15 cellular contexts compared by ENCODE assay signal in genomic region chr12:99392091-99392850, GRCh38.
A peak's percentile ranks its signal among the peaks of the same experiment; 100 is the strongest.
DNase-seq lines count a peak whose midpoint lies in the region; ATAC-seq and TF ChIP-seq lines count a peak whose summit lies in the region.
"Had no signal": no experiment of that assay in that cellular context is flagged by ENCODE, and none has a peak within 500 bp of the region (broad histone marks: within the 10 kb centered on the region; RNA-seq: fewer than 3 reads in every experiment).

No MANE protein-coding gene starts in this region.

- H3K79me2 ChIP-seq in OCI-LY1 (ENCODE audit: insufficient read depth, low read length), result no peaks in the 10 kb centered on the region

- no peaks in the 10 kb centered on the region for H3F3A ChIP-seq in OCI-LY1 (ENCODE audit: insufficient read depth, low read length)

- in situ Hi-C loops in G401 (cut with HindIII; ENCODE audit: low sequenced_read_pairs), result no loop called here

- H3K36me3 ChIP-seq in OCI-LY1 (ENCODE audit: insufficient read depth, low read length), result no peaks in the 10 kb centered on the region
- H3K36me3 ChIP-seq in ascending aorta, result no peaks in the 10 kb centered on the region

- H3K9me2 ChIP-seq in OCI-LY1 (ENCODE audit: low read depth, low read length), result no peaks in the 10 kb centered on the region

- H3K4me2 ChIP-seq in OCI-LY1 (ENCODE audit: low read length), result peak overlapping the region; percentile 33; the same call in 1 of the 2 replicates

- no peak overlapping the region; the same call in 1 of the 2 replicates for H3K9ac ChIP-seq in OCI-LY1 (ENCODE audit: low read length)
- H3K9ac ChIP-seq: GM23248 had no signal

- H3K9me3 ChIP-seq in OCI-LY1 (ENCODE audit: low read length) (no peaks in the 10 kb centered on the region), ascending aorta (no peaks in the 10 kb centered on the region)

- H3K27me3 ChIP-seq in OCI-LY1 (ENCODE audit: insufficient read depth, low read length) (no peaks in the 10 kb centered on the region), ascending aorta (no peaks in the 10 kb centered on the region)

- intact Hi-C loops in ascending aorta (cut with DNase I), result no loop called here

- peak overlapping the region; percentile 91 for H3K27ac ChIP-seq in OCI-LY1 (ENCODE audit: low read depth, low read length, poor library complexity, severe bottlenecking)
- peak overlapping the region; percentile 17 to 47 for H3K27ac ChIP-seq in ascending aorta
- H3K27ac ChIP-seq: C4-2B, GM23248, HL-60 had no signal

- H2AFZ ChIP-seq in OCI-LY1 (ENCODE audit: low read length), result no peak overlapping the region
- H2AFZ ChIP-seq: GM23248 had no signal

- H3K4me1 ChIP-seq in OCI-LY1 (ENCODE audit: insufficient read depth, low read length, severe bottlenecking), result peaks cover 93% of the 10 kb centered on the region
- peaks cover 0 to 9% of the 10 kb centered on the region in 2 donors for H3K4me1 ChIP-seq in ascending aorta

- TF ChIP-seq CTCF in OCI-LY1 (IDR thresholded peaks at IDR 0.05; ENCODE audit: low read length) (no peak), ascending aorta (IDR thresholded peaks at IDR 0.05) (no peak)

- H3K4me3 ChIP-seq in OCI-LY1 (ENCODE audit: low read depth, low read length, poor library complexity, severe bottlenecking), result no peak overlapping the region
- H3K4me3 ChIP-seq in ascending aorta, result no peak overlapping the region
- H3K4me3 ChIP-seq: GM23248 had no signal

- H4K20me1 ChIP-seq in OCI-LY1 (ENCODE audit: insufficient read depth, low read length), result no peaks in the 10 kb centered on the region

- peak; percentile 89 for DNase-seq in G401 (ENCODE audit: low spot score)
- DNase-seq in ascending aorta (ENCODE audit: low spot score in 2 of 2), result no peak
- peak; percentile 5 for DNase-seq in medulla oblongata (ENCODE audit: extremely low spot score)
- no peak for DNase-seq in COLO668 (lab: John Stamatoyannopoulos, UW; ENCODE audit: unreplicated experiment)
- DNase-seq in DMS114 treated with DMSO at 0.1 percent for 48 hours (lab: John Stamatoyannopoulos, UW; ENCODE audit: unreplicated experiment), result no peak
- DNase-seq: ACHN; CD4-positive, alpha-beta memory T cell; COR-L47; GM23248; H7 had no signal

- ATAC-seq in HG02759 (IDR thresholded peaks at IDR 0.05; ENCODE audit: unreplicated experiment) (no peak), GM18517 (IDR thresholded peaks at IDR 0.05; ENCODE audit: unreplicated experiment) (no peak)

Comparison
In these comparisons a context has a peak if more than half of its experiments do, and no peak if none do; other contexts are left out.
1. DNase-seq: peak in G401 (single experiment) and medulla oblongata (single experiment); none in ascending aorta (0 of 2), COLO668 (single experiment) and DMS114 treated with DMSO at 0.1 percent for 48 hours (single experiment).